In the genomic region with DNA sequence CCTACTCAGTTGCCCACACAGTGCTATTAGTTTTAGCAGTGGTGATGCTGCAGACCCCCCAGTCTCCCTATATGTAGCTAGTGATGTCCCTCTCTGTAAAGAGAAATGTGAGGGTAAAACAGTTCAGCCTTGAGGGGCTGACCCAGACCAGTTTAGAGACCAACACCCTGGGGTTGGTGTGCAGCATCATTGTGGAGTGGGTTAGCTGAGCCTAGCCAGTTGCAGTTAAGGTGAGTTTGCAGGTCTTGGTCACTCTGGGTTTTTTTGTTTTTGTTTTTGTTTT, we compare ENCODE assay signal across 1 cellular context.
TF ChIP-seq lines count a peak whose summit lies in the region.

No MANE protein-coding gene starts in this region.

TF ChIP-seq in endothelial cell of umbilical vein, 7 proteins besides CTCF, POLR2A, EP300 and RAD21:
- TF ChIP-seq FOS (IDR thresholded peaks at IDR 0.05; ENCODE audit: borderline replicate concordance, insufficient read depth, low read length) (no peak), POLR2AphosphoS5 (IDR thresholded peaks at IDR 0.05; ENCODE audit: insufficient read depth, low read depth, low read length) (no peak), MYC (IDR thresholded peaks at IDR 0.05; ENCODE audit: low read depth, low read length) (no peak), JUN (IDR thresholded peaks at IDR 0.05; ENCODE audit: borderline replicate concordance, insufficient read depth, insufficient read length, low read depth) (no peak), EZH2 (IDR thresholded peaks at IDR 0.05; ENCODE audit: borderline replicate concordance, low read depth, low read length, severe bottlenecking) (no peak), GATA2 (IDR thresholded peaks at IDR 0.05; ENCODE audit: insufficient read depth, insufficient read length, low read depth, low read length) (no peak)
- TF ChIP-seq, protein P1, sequence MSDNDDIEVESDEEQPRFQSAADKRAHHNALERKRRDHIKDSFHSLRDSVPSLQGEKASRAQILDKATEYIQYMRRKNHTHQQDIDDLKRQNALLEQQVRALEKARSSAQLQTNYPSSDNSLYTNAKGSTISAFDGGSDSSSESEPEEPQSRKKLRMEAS (IDR thresholded peaks at IDR 0.05; ENCODE audit: insufficient read depth, insufficient read length) = no peak
